In the genomic region with DNA sequence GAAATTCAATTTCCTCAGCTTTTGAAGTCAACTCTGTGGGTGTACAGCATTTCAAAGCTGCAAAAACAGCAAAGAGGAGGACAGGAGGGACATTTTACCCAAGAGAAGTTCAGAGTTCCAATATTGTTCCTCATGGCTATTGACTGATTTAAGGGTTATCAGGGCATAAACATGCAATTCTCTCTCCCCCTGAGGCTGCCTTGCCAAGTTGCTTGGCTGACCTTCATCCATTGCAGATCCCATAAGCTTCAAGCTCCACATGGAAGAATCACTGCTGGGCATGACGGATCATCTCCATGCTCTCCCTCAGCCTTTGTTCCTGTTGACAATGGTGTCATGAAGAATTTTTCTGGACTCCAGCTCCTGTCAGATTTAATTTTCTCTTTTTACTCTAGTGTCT, we compare ENCODE assay signal across 22 cellular contexts.
"Had no signal": no experiment of that assay in that cellular context is flagged by ENCODE, and none has a peak within 500 bp of the region (broad histone marks: within the 10 kb centered on the region; RNA-seq: fewer than 3 reads in every experiment).

No MANE protein-coding gene starts in this region.

- H3K4me1 ChIP-seq: esophagus muscularis mucosa, foreskin keratinocyte, gastroesophageal sphincter, heart left ventricle, left ventricle myocardium inferior, lower lobe of right lung had no signal

- H3K36me3 Mint-ChIP-seq: immature natural killer cell, mesothelial cell of epicardium had no signal

- H2AFZ ChIP-seq: hepatocyte had no signal

- H3K4me2 ChIP-seq: hepatocyte had no signal

- H3K4me1 Mint-ChIP-seq: immature natural killer cell had no signal

- H3K9me3 Mint-ChIP-seq: immature natural killer cell had no signal

- H3K27ac ChIP-seq: coronary artery, dorsolateral prefrontal cortex, esophagus muscularis mucosa, foreskin keratinocyte, gastroesophageal sphincter, heart left ventricle, hepatocyte, left ventricle myocardium inferior, lower lobe of right lung had no signal

- H3K36me3 ChIP-seq: esophagus muscularis mucosa, gastroesophageal sphincter, heart left ventricle, left ventricle myocardium inferior, lower lobe of right lung had no signal

- FAIRE-seq: colon, endothelial cell of umbilical vein, frontal cortex, keratinocyte had no signal

- H3K4me3 ChIP-seq: coronary artery, dorsolateral prefrontal cortex, esophagus muscularis mucosa, gastroesophageal sphincter, heart left ventricle, hepatocyte, left ventricle myocardium inferior, lower lobe of right lung, mucosa of descending colon had no signal

- H3K4me3 Mint-ChIP-seq: immature natural killer cell, mesothelial cell of epicardium had no signal

- H3K9me3 ChIP-seq: esophagus muscularis mucosa, gastroesophageal sphincter, heart left ventricle, left ventricle myocardium inferior, lower lobe of right lung, mucosa of descending colon had no signal

- H3K79me2 ChIP-seq: hepatocyte had no signal

- DNase-seq: dermis blood vessel endothelial cell; dorsolateral prefrontal cortex; effector CD4-positive, alpha-beta T cell; effector memory CD4-positive, alpha-beta T cell; foreskin keratinocyte; heart left ventricle; hypothalamus; immature natural killer cell; left cardiac atrium; left ventricle myocardium inferior; lower lobe of right lung; mesenchymal stem cell; mucosa of descending colon had no signal

- H3K27ac Mint-ChIP-seq: immature natural killer cell, mesothelial cell of epicardium had no signal

- ATAC-seq: foreskin keratinocyte, gastroesophageal sphincter, heart left ventricle, left cardiac atrium, lower lobe of right lung, mucosa of descending colon had no signal

- H3K27me3 ChIP-seq: dorsolateral prefrontal cortex, esophagus muscularis mucosa, foreskin keratinocyte, gastroesophageal sphincter, heart left ventricle, hepatocyte had no signal
